Comparison of ENCODE assay signal across 8 cellular contexts in genomic region chr3:120742198-120743080, GRCh38. TPM values are rescaled to one million over a fixed set of nuclear protein-coding genes. Genes with fewer than 3 reads are reported as not detected.
DNase-seq lines count a peak whose midpoint lies in the region; ATAC-seq and TF ChIP-seq lines count a peak whose summit lies in the region.

GTF2E1 (plus strand) TSS chr3:120742744; CDS start chr3:120750553, 7,809 bp downstream.
RABL3 (minus strand) TSS chr3:120742516; CDS start chr3:120742507, 9 bp downstream.

- H3K4me3 Mint-ChIP-seq in CD8-positive, alpha-beta memory T cell: peak within 1 kb of the TSS; percentile 87 to 96 (median 94)

- ATAC-seq in GM19468 (IDR thresholded peaks at IDR 0.05; ENCODE audit: extremely low read depth, unreplicated experiment): peak; percentile 99
- ATAC-seq in lung (ENCODE audit: insufficient read depth, low FRiP score): peak; percentile 98

- no peaks in the 10 kb centered on the region for H3K27me3 Mint-ChIP-seq in CD8-positive, alpha-beta memory T cell

- H3K36me3 ChIP-seq in CD8-positive, alpha-beta memory T cell (ENCODE audit: insufficient read depth, low read length): no peaks in the 10 kb centered on the region
- no peaks in the 10 kb centered on the region for H3K36me3 ChIP-seq in lung (ENCODE audit: control insufficient read depth in 2 of 2, insufficient read depth in 2 of 2, low read length in 2 of 2)

- H3K9me3 ChIP-seq in CD8-positive, alpha-beta memory T cell (ENCODE audit: low read length): no peaks in the 10 kb centered on the region
- H3K9me3 ChIP-seq in lung (ENCODE audit: control insufficient read depth in 2 of 2, insufficient read depth in 1 of 2, low read length in 1 of 2): no peaks in the 10 kb centered on the region

- POLR2A ChIA-PET in CD8-positive, alpha-beta memory T cell (lab: Charles Lee): interaction anchor here (0.5 to 1.9 kb wide), 3 partner anchors 146 to 778 kb away, joined by 3 to 12 read pairs (median 5); partner anchors contain the start of gene NDUFB4

- peaks cover 1 to 19% (median 1%) of the 10 kb centered on the region in 3 donors for H3K36me3 Mint-ChIP-seq in CD8-positive, alpha-beta memory T cell

- CTCF ChIA-PET in CD8-positive, alpha-beta memory T cell (lab: Charles Lee): interaction anchor here (0.8 to 3.5 kb wide), 7 partner anchors 15 to 325 kb away, joined by 3 to 11 read pairs (median 3); partner anchors contain the start of gene NDUFB4

- peak; percentile 92 to 97 (median 96) for DNase-seq in CD8-positive, alpha-beta memory T cell
- DNase-seq in HS-5 (ENCODE audit: low read depth): peak; percentile 98
- peak; percentile 92 for DNase-seq in NK-92 treated with Interleukin-12 subunit alpha and Interleukin-12 subunit beta, amount 100 ng/mL, for 24 hours (lab: John Stamatoyannopoulos, UW)
- DNase-seq in activated CD8-positive, alpha-beta memory T cell treated with anti-CD3 and anti-CD28 coated beads for 24 hours: peak; percentile 97
- DNase-seq in effector CD8-positive, alpha-beta T cell (lab: John Stamatoyannopoulos, UW): peak; percentile 94
- DNase-seq in lung (ENCODE audit: low spot score): peak; percentile 99
- DNase-seq in stimulated activated CD4-positive, alpha-beta T cell treated with anti-CD3 and anti-CD28 coated beads, TNF-alpha, amount 100 ng/mL, for 4 hours (ENCODE audit: low read depth in 3 of 3): peak; percentile 84 to 95 (median 92)

- H3K27ac ChIP-seq in CD8-positive, alpha-beta memory T cell (ENCODE audit: low read depth, low read length): peak within 1 kb of the TSS; percentile 99
- H3K27ac ChIP-seq in lung (ENCODE audit: low read depth in 1 of 2, low read length in 1 of 2): peak within 1 kb of the TSS; percentile 93 to 99

- H3K4me1 ChIP-seq in CD8-positive, alpha-beta memory T cell (ENCODE audit: insufficient read depth, low read length): peaks cover 13% of the 10 kb centered on the region
- peaks cover 4 to 11% of the 10 kb centered on the region in 2 donors for H3K4me1 ChIP-seq in lung (ENCODE audit: control insufficient read depth in 2 of 2, insufficient read depth in 2 of 2, low read length in 2 of 2)

- no peak for TF ChIP-seq CTCF in lung (IDR thresholded peaks at IDR 0.05; ENCODE audit: control extremely low read depth, extremely low read depth)

- H3K4me3 ChIP-seq in CD8-positive, alpha-beta memory T cell (ENCODE audit: low read length): peak within 1 kb of the TSS; percentile 99
- H3K4me3 ChIP-seq in lung: peak within 1 kb of the TSS; percentile 90

- H3K27ac Mint-ChIP-seq in CD8-positive, alpha-beta memory T cell: peak within 1 kb of the TSS; percentile 93 to 99 (median 98)

- H3K4me1 Mint-ChIP-seq in CD8-positive, alpha-beta memory T cell: peaks cover 31 to 56% (median 50%) of the 10 kb centered on the region in 3 donors

- no peaks in the 10 kb centered on the region for H3K9me3 Mint-ChIP-seq in CD8-positive, alpha-beta memory T cell

- WGBS in lung, 2 donors: 0% methylated on average over 52 of the region's 52 CpGs

- H3K27me3 ChIP-seq in CD8-positive, alpha-beta memory T cell (ENCODE audit: insufficient read depth, low read length, poor library complexity, severe bottlenecking): no peaks in the 10 kb centered on the region
- H3K27me3 ChIP-seq in lung (ENCODE audit: control insufficient read depth, insufficient read depth): no peaks in the 10 kb centered on the region

RNA-seq across cellular contexts. Expression of gene GTF2E1, which starts in this region (rescaled TPM):
- total RNA-seq in CD8-positive, alpha-beta memory T cell: 10 to 100 TPM; 25.9 to 27.8 TPM
- 14.3 TPM for polyA plus RNA-seq in CD8-positive, alpha-beta memory T cell
- 10 to 100 TPM; 13.7 to 14.8 TPM for total RNA-seq in lung
- polyA plus RNA-seq in lung: 1 to 10 TPM; 4.1 to 6.4 TPM

RNA-seq across cellular contexts. Expression of gene RABL3, which starts in this region (rescaled TPM):
- total RNA-seq in CD8-positive, alpha-beta memory T cell: 10 to 100 TPM; 39.0 to 40.4 TPM
- 35.8 TPM for polyA plus RNA-seq in CD8-positive, alpha-beta memory T cell
- 10 to 100 TPM; 13.2 to 17.1 TPM for total RNA-seq in lung
- 10 to 100 TPM in 1 of 2 donors, 1 to 10 TPM in 1; 4.3 to 14.8 TPM for polyA plus RNA-seq in lung

Comparison
In these comparisons a context has a peak if more than half of its experiments do, and no peak if none do; other contexts are left out.
1. Peak in every context shown above with its lines: DNase-seq, ATAC-seq, H3K4me3 ChIP-seq and H3K27ac ChIP-seq.